24 cellular contexts compared by ENCODE assay signal in genomic region chr13:63206431-63206830, GRCh38.
"Had no signal": no experiment of that assay in that cellular context is flagged by ENCODE, and none has a peak within 500 bp of the region (broad histone marks: within the 10 kb centered on the region; RNA-seq: fewer than 3 reads in every experiment).

No MANE protein-coding gene starts in this region.

- H3K4me1 Mint-ChIP-seq: memory B cell; stimulated activated effector memory CD8-positive, alpha-beta T cell treated with anti-CD3 and anti-CD28 coated beads, Interleukin-12 subunit alpha, Interleukin-12 subunit beta, amount 100 ng/mL, for 72 hours; stimulated activated naive CD8-positive, alpha-beta T cell treated with anti-CD3 and anti-CD28 coated beads, Interleukin-15, amount 100 ng/mL, for 72 hours had no signal

- H3K4me1 ChIP-seq: gastroesophageal sphincter, heart left ventricle, pancreas, psoas muscle, right atrium auricular region, suprapubic skin, tibial nerve had no signal

- H3K36me3 Mint-ChIP-seq: activated naive CD4-positive, alpha-beta T cell treated with anti-CD3 and anti-CD28 coated beads, Interleukin-2, amount 50 U/mL, for 72 hours; memory B cell; natural killer cell treated with Interleukin-12 subunit alpha and Interleukin-12 subunit beta and Interleukin-15 and Interleukin-18, amount 100 ng/mL, for 72 hours; stimulated activated effector memory CD8-positive, alpha-beta T cell treated with anti-CD3 and anti-CD28 coated beads, Interleukin-12 subunit alpha, Interleukin-12 subunit beta, amount 100 ng/mL, for 72 hours had no signal

- H3K4me3 Mint-ChIP-seq: activated CD8-positive, alpha-beta T cell treated with anti-CD3 and anti-CD28 coated beads, Interleukin-2, amount 10 ng/mL, durations not matched to agents 7 days and 5 days; memory B cell; natural killer cell treated with Interleukin-12 subunit alpha and Interleukin-12 subunit beta and Interleukin-15 and Interleukin-18, amount 100 ng/mL, for 72 hours; stimulated activated effector memory CD8-positive, alpha-beta T cell treated with anti-CD3 and anti-CD28 coated beads, Interleukin-12 subunit alpha, Interleukin-12 subunit beta, amount 100 ng/mL, for 72 hours; stimulated activated naive CD8-positive, alpha-beta T cell treated with anti-CD3 and anti-CD28 coated beads, Interleukin-15, amount 100 ng/mL, for 72 hours had no signal

- FAIRE-seq: pancreas had no signal

- H3K27ac ChIP-seq: gastroesophageal sphincter, heart left ventricle, neutrophil, pancreas, psoas muscle, right atrium auricular region, suprapubic skin, tibial nerve had no signal

- H3K9me3 ChIP-seq: gastroesophageal sphincter, neutrophil, pancreas, psoas muscle, right atrium auricular region, suprapubic skin, tibial nerve had no signal

- H3K27ac Mint-ChIP-seq: activated CD8-positive, alpha-beta T cell treated with anti-CD3 and anti-CD28 coated beads, Interleukin-2, amount 10 ng/mL, durations not matched to agents 7 days and 5 days; activated naive CD4-positive, alpha-beta T cell treated with anti-CD3 and anti-CD28 coated beads, Interleukin-2, amount 50 U/mL, for 72 hours; memory B cell; natural killer cell treated with Interleukin-12 subunit alpha and Interleukin-12 subunit beta and Interleukin-15 and Interleukin-18, amount 100 ng/mL, for 72 hours; stimulated activated effector memory CD8-positive, alpha-beta T cell treated with anti-CD3 and anti-CD28 coated beads, Interleukin-12 subunit alpha, Interleukin-12 subunit beta, amount 100 ng/mL, for 72 hours; stimulated activated naive CD8-positive, alpha-beta T cell treated with anti-CD3 and anti-CD28 coated beads, Interleukin-15, amount 100 ng/mL, for 72 hours had no signal

- H3K27me3 Mint-ChIP-seq: memory B cell; natural killer cell treated with Interleukin-12 subunit alpha and Interleukin-12 subunit beta and Interleukin-15 and Interleukin-18, amount 100 ng/mL, for 72 hours; stimulated activated naive CD8-positive, alpha-beta T cell treated with anti-CD3 and anti-CD28 coated beads, Interleukin-15, amount 100 ng/mL, for 72 hours had no signal

- H3K4me3 ChIP-seq: gastroesophageal sphincter, heart left ventricle, pancreas, psoas muscle, right atrium auricular region, suprapubic skin, tibial nerve had no signal

- H3K36me3 ChIP-seq: gastroesophageal sphincter, heart left ventricle, neutrophil, pancreas, right atrium auricular region, suprapubic skin, tibial nerve had no signal

- H3K27me3 ChIP-seq: gastroesophageal sphincter, heart left ventricle, neutrophil, pancreas, right atrium auricular region, suprapubic skin, tibial nerve had no signal

- DNase-seq: activated CD4-positive, alpha-beta T cell treated with anti-CD3 and anti-CD28 coated beads for 1 hour; activated CD4-positive, alpha-beta T cell treated with anti-CD3 and anti-CD28 coated beads, Interleukin-2, amount 50 U/mL, for 1 hour; activated CD8-positive, alpha-beta T cell treated with anti-CD3 and anti-CD28 coated beads, Interleukin-2, amount 10 ng/mL, durations not matched to agents 7 days and 5 days; activated gamma-delta T cell treated with Interleukin-2 at 50 U/mL for 16 hours; aorta; dermis blood vessel endothelial cell; effector memory CD4-positive, alpha-beta T cell; heart left ventricle; islet precursor cell; left cardiac atrium; pancreas; psoas muscle; stimulated activated CD4-positive, alpha-beta T cell treated with anti-CD3 and anti-CD28 coated beads, Interleukin-12 subunit alpha, Interleukin-12 subunit beta, amount 100 ng/mL, for 4 hours; stimulated activated naive CD8-positive, alpha-beta T cell treated with anti-CD3 and anti-CD28 coated beads, Interleukin-15, amount 100 ng/mL, for 72 hours; T-helper 9 cell had no signal
